8 cellular contexts compared by ENCODE assay signal in the genomic region with DNA sequence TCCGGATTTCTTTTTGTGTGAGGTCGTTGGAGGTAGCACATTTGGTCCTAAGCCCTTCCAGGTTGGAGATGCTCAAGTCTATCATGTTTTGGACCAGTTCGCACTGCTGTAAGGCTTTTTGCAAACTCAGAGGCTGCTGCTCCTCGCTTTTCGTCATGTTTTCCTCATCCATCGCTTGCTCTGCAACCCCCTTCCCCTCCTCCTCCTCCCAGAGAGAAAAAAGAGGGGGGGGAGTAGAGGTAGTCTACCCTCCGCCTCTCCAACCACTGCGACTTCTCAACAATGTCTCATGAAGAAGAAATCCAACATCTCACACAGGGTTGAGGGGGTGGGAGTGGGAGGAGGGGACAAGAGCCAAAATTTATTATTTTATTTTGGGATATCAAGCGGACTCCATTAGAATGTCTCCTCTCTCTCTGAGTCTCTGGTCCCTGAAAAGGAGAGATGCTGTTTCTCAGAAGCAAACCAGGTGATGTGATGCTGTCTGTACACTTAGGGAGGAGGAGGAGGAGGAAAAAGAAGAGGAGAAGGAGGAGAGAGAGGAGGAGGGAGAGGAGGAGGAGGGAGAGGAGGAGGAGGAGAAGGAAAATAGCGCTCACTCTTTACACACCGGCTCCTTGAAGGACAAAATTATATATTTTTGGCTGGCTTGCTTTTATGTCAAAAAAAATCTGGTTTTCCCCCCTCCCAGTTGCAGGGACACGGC. TPM values are rescaled to one million over a fixed set of nuclear protein-coding genes. Genes with fewer than 3 reads are reported as not detected.
DNase-seq lines count a peak whose midpoint lies in the region; ATAC-seq and TF ChIP-seq lines count a peak whose summit lies in the region.

No MANE protein-coding gene starts in this region.

- no peak for TF ChIP-seq EP300 in stomach (IDR thresholded peaks at IDR 0.05)

- H3K27ac ChIP-seq in stomach = peak overlapping the region; percentile 65 to 83 (median 77)

- peaks cover 8% of the 10 kb centered on the region for H3K9me3 Mint-ChIP-seq in activated CD8-positive, alpha-beta memory T cell treated with anti-CD3 and anti-CD28 coated beads, Interleukin-2, amount 10 ng/mL, durations not matched to agents 7 days and 5 days (ENCODE audit: low read depth)
- peaks cover 29% of the 10 kb centered on the region for H3K9me3 Mint-ChIP-seq in WTC11

- DNase-seq in activated CD8-positive, alpha-beta memory T cell treated with anti-CD3 and anti-CD28 coated beads, Interleukin-2, amount 10 ng/mL, durations not matched to agents 7 days and 5 days = no peak
- no peak for DNase-seq in activated CD8-positive, alpha-beta memory T cell treated with anti-CD3 and anti-CD28 coated beads, Interleukin-2, amount 50 U/mL, for 48 hours
- DNase-seq in WTC11 (ENCODE audit: low spot score) (no peak), stomach (no peak), H4 (ENCODE audit: low spot score) (no peak), NOMO-1 treated with DMSO at 0.1 percent for 48 hours (lab: John Stamatoyannopoulos, UW; ENCODE audit: unreplicated experiment) (no peak)

- H3K4me1 ChIP-seq in iPS-15b (ENCODE audit: control insufficient read depth, insufficient read depth, low read length) (peaks cover 2% of the 10 kb centered on the region), stomach (peaks cover 0 to 19% (median 13%) of the 10 kb centered on the region in 4 donors)

- H3K4me3 Mint-ChIP-seq in activated CD8-positive, alpha-beta memory T cell treated with anti-CD3 and anti-CD28 coated beads, Interleukin-2, amount 10 ng/mL, durations not matched to agents 7 days and 5 days = peak overlapping the region; percentile 71
- peak overlapping the region; percentile 74 for H3K4me3 Mint-ChIP-seq in WTC11

- no peak for TF ChIP-seq POLR2A in stomach (IDR thresholded peaks at IDR 0.05)

- H3K4me1 Mint-ChIP-seq in activated CD8-positive, alpha-beta memory T cell treated with anti-CD3 and anti-CD28 coated beads, Interleukin-2, amount 10 ng/mL, durations not matched to agents 7 days and 5 days = peaks cover 8% of the 10 kb centered on the region
- peaks cover 20% of the 10 kb centered on the region for H3K4me1 Mint-ChIP-seq in WTC11

- H3K27me3 ChIP-seq in iPS-15b (ENCODE audit: control insufficient read depth, insufficient read depth, low read length) = peaks cover 11% of the 10 kb centered on the region
- peaks cover 0 to 57% (median 25%) of the 10 kb centered on the region in 3 donors for H3K27me3 ChIP-seq in stomach

- H3K4me3 ChIP-seq in iPS-15b (ENCODE audit: low read depth, low read length) (peak overlapping the region; percentile 76), stomach (peak overlapping the region; percentile 46 to 64 (median 52))

- H3K27ac Mint-ChIP-seq in activated CD8-positive, alpha-beta memory T cell treated with anti-CD3 and anti-CD28 coated beads, Interleukin-2, amount 10 ng/mL, durations not matched to agents 7 days and 5 days = no peak overlapping the region
- H3K27ac Mint-ChIP-seq in WTC11 = no peak overlapping the region

- CTCF ChIA-PET in activated CD8-positive, alpha-beta memory T cell treated with anti-CD3 and anti-CD28 coated beads, Interleukin-2, amount 10 ng/mL, durations not matched to agents 7 days and 5 days (lab: Charles Lee) = no interaction called here
- CTCF ChIA-PET in WTC11 (lab: Charles Lee) = no interaction called here

- H3K27me3 Mint-ChIP-seq in activated CD8-positive, alpha-beta memory T cell treated with anti-CD3 and anti-CD28 coated beads, Interleukin-2, amount 10 ng/mL, durations not matched to agents 7 days and 5 days = peaks cover 64% of the 10 kb centered on the region
- peaks cover 20% of the 10 kb centered on the region for H3K27me3 Mint-ChIP-seq in WTC11 (ENCODE audit: low read depth)

- POLR2A ChIA-PET in WTC11 (lab: Charles Lee) = interaction anchor here (0.5 kb wide), 1 partner anchor 23 kb away, joined by 3 read pairs; no protein-coding TSS in a partner anchor

- H3K36me3 ChIP-seq in iPS-15b (ENCODE audit: control insufficient read depth, insufficient read depth, low read length) (no peaks in the 10 kb centered on the region), stomach (no peaks in the 10 kb centered on the region)

- H3K36me3 Mint-ChIP-seq in activated CD8-positive, alpha-beta memory T cell treated with anti-CD3 and anti-CD28 coated beads, Interleukin-2, amount 10 ng/mL, durations not matched to agents 7 days and 5 days = peaks cover 2% of the 10 kb centered on the region
- H3K36me3 Mint-ChIP-seq in WTC11 = peaks cover 18% of the 10 kb centered on the region

- no peak overlapping the region for H3K9ac ChIP-seq in iPS-15b (ENCODE audit: low read depth, low read length)

- no peak for TF ChIP-seq CTCF in WTC11 (IDR thresholded peaks at IDR 0.05)
- TF ChIP-seq CTCF in stomach (IDR thresholded peaks at IDR 0.05) = no peak

- intact Hi-C loops in stomach (cut with DNase I; ENCODE audit: low total_unique reads) = no loop called here

- 5 to 7% (median 5%) methylated on average over 12 of the region's 12 CpGs for WGBS in stomach, 5 donors

- H3K9me3 ChIP-seq in iPS-15b (ENCODE audit: control insufficient read depth, insufficient read depth, low read length) (no peaks in the 10 kb centered on the region), stomach (peaks cover 0 to 16% (median 13%) of the 10 kb centered on the region in 4 donors)

- no peak for ATAC-seq in activated CD8-positive, alpha-beta memory T cell treated with anti-CD3 and anti-CD28 coated beads, Interleukin-2, amount 10 ng/mL, durations not matched to agents 7 days and 5 days
- no peak for ATAC-seq in WTC11
- ATAC-seq in GM18498 (IDR thresholded peaks at IDR 0.05; ENCODE audit: unreplicated experiment) = no peak

TF ChIP-seq in WTC11, 78 proteins besides CTCF, POLR2A, EP300 and RAD21:
- TF ChIP-seq ZNF263 (CRISPR knock-in tag; IDR thresholded peaks at IDR 0.05; ENCODE audit: low read depth) = peak; percentile 92; the same call in 1 of the 2 replicates
- TF ChIP-seq, protein P1, sequence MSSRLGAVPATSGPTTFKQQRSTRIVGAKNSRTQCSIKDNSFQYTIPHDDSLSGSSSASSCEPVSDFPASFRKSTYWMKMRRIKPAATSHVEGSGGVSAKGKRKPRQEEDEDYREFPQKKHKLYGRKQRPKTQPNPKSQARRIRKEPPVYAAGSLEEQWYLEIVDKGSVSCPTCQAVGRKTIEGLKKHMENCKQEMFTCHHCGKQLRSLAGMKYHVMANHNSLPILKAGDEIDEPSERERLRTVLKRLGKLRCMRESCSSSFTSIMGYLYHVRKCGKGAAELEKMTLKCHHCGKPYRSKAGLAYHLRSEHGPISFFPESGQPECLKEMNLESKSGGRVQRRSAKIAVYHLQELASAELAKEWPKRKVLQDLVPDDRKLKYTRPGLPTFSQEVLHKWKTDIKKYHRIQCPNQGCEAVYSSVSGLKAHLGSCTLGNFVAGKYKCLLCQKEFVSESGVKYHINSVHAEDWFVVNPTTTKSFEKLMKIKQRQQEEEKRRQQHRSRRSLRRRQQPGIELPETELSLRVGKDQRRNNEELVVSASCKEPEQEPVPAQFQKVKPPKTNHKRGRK (CRISPR knock-in tag; IDR thresholded peaks at IDR 0.05; ENCODE audit: borderline replicate concordance) = no peak
- 0 out of 2 replicates have a peak, but pooled peaks have one; percentile 7 for TF ChIP-seq FOXK1 (CRISPR knock-in tag; IDR thresholded peaks at IDR 0.05)

RNA-seq across cellular contexts. Expression of a gene that starts 0.6 kb away (rescaled TPM):
- not detected for total RNA-seq in activated CD8-positive, alpha-beta memory T cell treated with anti-CD3 and anti-CD28 coated beads, Interleukin-2, amount 10 ng/mL, durations not matched to agents 7 days and 5 days
- total RNA-seq in WTC11 (2021) = 2.4 to 2.6 TPM (median 2.4 TPM) in 3 replicates
- total RNA-seq in stomach = 1 to 10 TPM in 2 of 5 donors, under 1 TPM in 2, not detected in 1; 0.14 to 1.4 (median 0.85) TPM
- under 1 TPM in 2 of 3 donors, not detected in 1; 0.03 to 0.06 TPM for polyA plus RNA-seq in stomach
- 0.06 TPM in 1 of 2 replicates, not detected in the other for total RNA-seq in H4 (2014; rRNA removed; shearing (Covaris generic))

RNA-seq across cellular contexts. Expression of a gene that starts 48.3 kb away (rescaled TPM):
- total RNA-seq in activated CD8-positive, alpha-beta memory T cell treated with anti-CD3 and anti-CD28 coated beads, Interleukin-2, amount 10 ng/mL, durations not matched to agents 7 days and 5 days = 10 to 100 TPM; 55.4 to 55.7 TPM
- 34.5 to 35.9 TPM (median 35.2 TPM) in 3 replicates for total RNA-seq in WTC11 (2021)
- 100 to 1,000 TPM in 1 of 5 donors, 10 to 100 TPM in 2, 1 to 10 TPM in 1, not detected in 1; 1.3 to 238 (median 20.6) TPM for total RNA-seq in stomach
- 10 to 100 TPM in 1 of 3 donors, 1 to 10 TPM in 2; 7.1 to 10.7 (median 9.0) TPM for polyA plus RNA-seq in stomach
- 45.0 and 49.2 TPM in 2 replicates for total RNA-seq in H4 (2014; rRNA removed; shearing (Covaris generic))
